14 cellular contexts compared by ENCODE assay signal in the genomic region with DNA sequence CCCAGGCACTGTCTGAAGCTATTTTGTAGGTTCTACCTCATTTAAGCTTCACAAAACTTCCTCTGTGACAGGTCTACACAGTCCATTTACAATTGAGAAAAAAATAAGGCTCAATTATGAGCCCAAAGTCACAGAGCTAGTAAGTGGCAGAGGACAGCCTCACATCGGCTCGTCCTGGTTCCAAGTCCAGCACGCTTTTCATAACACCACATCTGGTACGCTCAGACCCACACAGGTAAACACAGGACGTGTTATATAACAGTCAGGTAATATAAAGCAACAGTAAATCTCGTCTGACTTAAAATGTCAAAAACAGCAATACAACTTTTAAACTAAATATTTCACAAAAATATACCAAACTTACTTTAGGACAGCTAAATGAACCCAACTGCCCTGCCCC. TPM values are rescaled to one million over a fixed set of nuclear protein-coding genes. Genes with fewer than 3 reads are reported as not detected.
DNase-seq lines count a peak whose midpoint lies in the region; ATAC-seq, FAIRE-seq and TF ChIP-seq lines count a peak whose summit lies in the region.
"Had no signal": no experiment of that assay in that cellular context is flagged by ENCODE, and none has a peak within 500 bp of the region (broad histone marks: within the 10 kb centered on the region; RNA-seq: fewer than 3 reads in every experiment).

No MANE protein-coding gene starts in this region.

- FAIRE-seq in GM12891 (lab: Jason Lieb, UNC) (peak; percentile 26), GM12878 (lab: Jason Lieb, UNC) (no peak)

- H3K9me3 Mint-ChIP-seq in CD4-positive, CD25-positive, alpha-beta regulatory T cell: no peaks in the 10 kb centered on the region
- H3K9me3 Mint-ChIP-seq in naive thymus-derived CD8-positive, alpha-beta T cell: no peaks in the 10 kb centered on the region
- no peaks in the 10 kb centered on the region for H3K9me3 Mint-ChIP-seq in activated T-helper 17 cell treated with anti-CD3 and anti-CD28 coated beads, Interleukin-2, amount 50 U/mL, for 72 hours

- H3K4me2 ChIP-seq in GM12878 (ENCODE audit: control insufficient read depth, insufficient read depth): 0 out of 2 replicates have a peak overlapping the region, but pooled peaks have one; percentile 34

- peaks cover 2% of the 10 kb centered on the region; the same call in 1 of the 2 replicates for H4K20me1 ChIP-seq in GM12878 (ENCODE audit: control insufficient read depth, insufficient read depth)

- peaks cover 44% of the 10 kb centered on the region for H3K79me2 ChIP-seq in GM12878 (ENCODE audit: control insufficient read depth, insufficient read depth, low read length)

- TF ChIP-seq EP300 in GM12878 (IDR thresholded peaks at IDR 0.05; ENCODE audit: borderline replicate concordance in 1 of 2, control insufficient read depth in 1 of 2, low read depth in 2 of 2, low read length in 2 of 2): no peak

- SMC1A ChIA-PET in GM12878 (lab: Charles Lee; ENCODE audit: uncharacterized antibody, unreplicated experiment): interaction anchor here (3.7 kb wide), 1 partner anchor 9 kb away, joined by 13 read pairs; no protein-coding TSS in a partner anchor

- no peaks in the 10 kb centered on the region for H3K27me3 Mint-ChIP-seq in CD4-positive, CD25-positive, alpha-beta regulatory T cell
- H3K27me3 Mint-ChIP-seq in naive thymus-derived CD8-positive, alpha-beta T cell: no peaks in the 10 kb centered on the region
- H3K27me3 Mint-ChIP-seq in activated T-helper 17 cell treated with anti-CD3 and anti-CD28 coated beads, Interleukin-2, amount 50 U/mL, for 72 hours: no peaks in the 10 kb centered on the region

- peaks cover 36 to 57% (median 50%) of the 10 kb centered on the region in 4 donors for H3K4me1 Mint-ChIP-seq in CD4-positive, CD25-positive, alpha-beta regulatory T cell
- H3K4me1 Mint-ChIP-seq in naive thymus-derived CD8-positive, alpha-beta T cell: peaks cover 28 to 56% (median 50%) of the 10 kb centered on the region in 4 donors
- peaks cover 37% of the 10 kb centered on the region for H3K4me1 Mint-ChIP-seq in activated T-helper 17 cell treated with anti-CD3 and anti-CD28 coated beads, Interleukin-2, amount 50 U/mL, for 72 hours

- no peaks in the 10 kb centered on the region for H3K36me3 Mint-ChIP-seq in CD4-positive, CD25-positive, alpha-beta regulatory T cell
- H3K36me3 Mint-ChIP-seq in naive thymus-derived CD8-positive, alpha-beta T cell: peaks cover 0 to 3% (median 0%) of the 10 kb centered on the region in 3 donors
- no peaks in the 10 kb centered on the region for H3K36me3 Mint-ChIP-seq in activated T-helper 17 cell treated with anti-CD3 and anti-CD28 coated beads, Interleukin-2, amount 50 U/mL, for 72 hours (ENCODE audit: low read depth)

- POLR2A ChIA-PET in GM12878 (lab: Charles Lee): no interaction called here
- POLR2A ChIA-PET in naive thymus-derived CD8-positive, alpha-beta T cell (lab: Charles Lee): interaction anchor here (1.0 to 4.3 kb wide), 3 partner anchors 9 to 13 kb away, joined by 3 to 20 read pairs (median 4); a partner anchor contains a TSS

- no peaks in the 10 kb centered on the region for H3K27me3 ChIP-seq in CD4-positive, CD25-positive, alpha-beta regulatory T cell (ENCODE audit: control insufficient read depth, insufficient read depth, low read length)
- H3K27me3 ChIP-seq in GM12878 (replicated peaks in 1 of 2; ENCODE audit: control insufficient read depth in 2 of 2, insufficient read depth in 2 of 2, low read length in 1 of 2): no peaks in the 10 kb centered on the region
- no peaks in the 10 kb centered on the region for H3K27me3 ChIP-seq in tibial artery
- H3K27me3 ChIP-seq: BLaER1 treated with 17β-estradiol and CSF1 and Interleukin-3, amounts not matched to agents 10 nM and 100 nM; SJSA1 had no signal

- peak overlapping the region in 1 of 3 donors; percentile 74 for H3K27ac Mint-ChIP-seq in CD4-positive, CD25-positive, alpha-beta regulatory T cell
- peak overlapping the region in 7 of 10 donors; percentile 26 to 84 (median 40) for H3K27ac Mint-ChIP-seq in naive thymus-derived CD8-positive, alpha-beta T cell
- no peak overlapping the region for H3K27ac Mint-ChIP-seq in activated T-helper 17 cell treated with anti-CD3 and anti-CD28 coated beads, Interleukin-2, amount 50 U/mL, for 72 hours

- peaks cover 7% of the 10 kb centered on the region for H3K36me3 ChIP-seq in CD4-positive, CD25-positive, alpha-beta regulatory T cell (ENCODE audit: control insufficient read depth, insufficient read depth, low read length)
- H3K36me3 ChIP-seq in GM12878 (ENCODE audit: control insufficient read depth in 2 of 2, insufficient read depth in 2 of 2, low read length in 1 of 2): peaks cover 0 to 2% of the 10 kb centered on the region in 2 experiments; a peak in 1 of 4 replicates
- no peaks in the 10 kb centered on the region for H3K36me3 ChIP-seq in tibial artery
- H3K36me3 ChIP-seq: SJSA1 had no signal

- 67% methylated on average over 6 of the region's 6 CpGs for WGBS in GM12878 (ENCODE audit: insufficient coverage, insufficient replicate concordance, low lambda C conversion rate, missing lambda C conversion rate)

- peak overlapping the region; percentile 55 for H3K4me3 ChIP-seq in CD4-positive, CD25-positive, alpha-beta regulatory T cell (ENCODE audit: low read depth, low read length)
- H3K4me3 ChIP-seq in GM12878 (no peak overlapping the region), tibial artery (no peak overlapping the region)
- H3K4me3 ChIP-seq: BLaER1 treated with 17β-estradiol and CSF1 and Interleukin-3, amounts not matched to agents 10 nM and 100 nM; SJSA1 had no signal

- in situ Hi-C loops in GM12878 (cut with MboI): no loop called here

- CTCF ChIA-PET in GM12878 (lab: Yijun Ruan, JAX): no interaction called here

- BruUV-seq in GM12878 (replicated peaks; lab: Mats Ljungman, UMichigan): no TSS peak

- H3K4me1 ChIP-seq in CD4-positive, CD25-positive, alpha-beta regulatory T cell (ENCODE audit: control insufficient read depth, insufficient read depth, low read length, poor library complexity, severe bottlenecking): peaks cover 93% of the 10 kb centered on the region
- H3K4me1 ChIP-seq in GM12878 (ENCODE audit: control insufficient read depth, insufficient read depth, low read length) (peaks cover 47% of the 10 kb centered on the region), tibial artery (peaks cover 0 to 36% (median 22%) of the 10 kb centered on the region in 4 donors)
- H3K4me1 ChIP-seq: SJSA1 had no signal

- peak overlapping the region in 3 of 4 donors; percentile 15 to 56 (median 40) for H3K4me3 Mint-ChIP-seq in CD4-positive, CD25-positive, alpha-beta regulatory T cell
- H3K4me3 Mint-ChIP-seq in naive thymus-derived CD8-positive, alpha-beta T cell: peak overlapping the region in 6 of 10 donors; percentile 11 to 67 (median 26)
- H3K4me3 Mint-ChIP-seq in activated T-helper 17 cell treated with anti-CD3 and anti-CD28 coated beads, Interleukin-2, amount 50 U/mL, for 72 hours: no peak overlapping the region

- TF ChIP-seq POLR2A in GM12891 (IDR thresholded peaks at IDR 0.05; ENCODE audit: low read depth, low read length): no peak
- TF ChIP-seq POLR2A in GM12878 (IDR thresholded peaks at IDR 0.05; ENCODE audit: low read depth, low read length): no peak

- no peak for ATAC-seq in CD4-positive, CD25-positive, alpha-beta regulatory T cell (ENCODE audit: low read depth in 2 of 2)
- no peak for ATAC-seq in GM12878
- no peak for ATAC-seq in naive thymus-derived CD8-positive, alpha-beta T cell
- no peak for ATAC-seq in activated T-helper 17 cell treated with anti-CD3 and anti-CD28 coated beads, Interleukin-2, amount 50 U/mL, for 72 hours (replicated peaks)
- ATAC-seq: PC-3 had no signal

- TF ChIP-seq CTCF in GM12878 (IDR thresholded peaks at IDR 0.05 in 2 of 3, conservative IDR thresholded peaks at IDR 0.05 in 1 of 3; ENCODE audit: control insufficient read depth in 2 of 3, extremely low read depth in 1 of 3, insufficient read depth in 1 of 3, low read depth in 3 of 3, low read length in 3 of 3): no peak
- TF ChIP-seq CTCF in tibial artery (IDR thresholded peaks at IDR 0.05): no peak

- H3K9ac ChIP-seq in GM12878 (ENCODE audit: control insufficient read depth, insufficient read depth, low read length): no peak overlapping the region
- H3K9ac ChIP-seq: BLaER1 treated with 17β-estradiol and CSF1 and Interleukin-3, amounts not matched to agents 10 nM and 100 nM had no signal

- H2AFZ ChIP-seq in GM12878 (ENCODE audit: control insufficient read depth, low read depth, low read length): no peak overlapping the region

- RAD21 ChIA-PET in GM12878 (lab: Charles Lee; ENCODE audit: unreplicated experiment): no interaction called here

- peak overlapping the region; percentile 16 for H3K27ac ChIP-seq in CD4-positive, CD25-positive, alpha-beta regulatory T cell (ENCODE audit: insufficient read depth, low read length, poor library complexity, severe bottlenecking)
- H3K27ac ChIP-seq in GM12878 (ENCODE audit: control insufficient read depth, insufficient read depth) (no peak overlapping the region), tibial artery (no peak overlapping the region)
- H3K27ac ChIP-seq: BLaER1 treated with 17β-estradiol and CSF1 and Interleukin-3, amounts not matched to agents 10 nM and 100 nM; SJSA1 had no signal

- TF ChIP-seq RAD21 in GM12878 (IDR thresholded peaks at IDR 0.05; ENCODE audit: insufficient read depth, low read depth, low read length): no peak

- intact Hi-C loops in GM12878 (cut with micrococcal nuclease; ENCODE audit: unreplicated experiment) (no loop called here), tibial artery (cut with DNase I; ENCODE audit: low total_unique reads) (no loop called here)

- DNase-seq in CD4-positive, CD25-positive, alpha-beta regulatory T cell: no peak
- DNase-seq in GM12891 (ENCODE audit: insufficient read length, low spot score) (no peak), GM12878 (ENCODE audit: low read depth, low spot score) (no peak), tibial artery (no peak), DMS53 treated with DMSO at 0.1 percent for 48 hours (lab: John Stamatoyannopoulos, UW; ENCODE audit: unreplicated experiment) (no peak)
- no peak for DNase-seq in naive thymus-derived CD8-positive, alpha-beta T cell
- DNase-seq: COR-L47, H7, NCI-H187 treated with DMSO at 0.1 percent for 48 hours, NCI-H446, PC-3 had no signal

- H3K9me3 ChIP-seq in CD4-positive, CD25-positive, alpha-beta regulatory T cell (ENCODE audit: control insufficient read depth in 2 of 2, low read length in 2 of 2): no peaks in the 10 kb centered on the region
- H3K9me3 ChIP-seq in GM12878 (replicated peaks; ENCODE audit: control insufficient read depth, insufficient read depth, low read length) (no peaks in the 10 kb centered on the region), tibial artery (no peaks in the 10 kb centered on the region)
- H3K9me3 ChIP-seq: SJSA1 had no signal

RNA-seq across cellular contexts. Expression of a gene that starts 13.1 kb away (rescaled TPM):
- 333 TPM for total RNA-seq in CD4-positive, CD25-positive, alpha-beta regulatory T cell
- 100 to 1,000 TPM; 215 to 231 (median 223) TPM for polyA plus RNA-seq in CD4-positive, CD25-positive, alpha-beta regulatory T cell
- polyA plus RNA-seq in GM12891 (2012; ENCODE audit: low read depth, missing spikeins): 43.3 TPM
- total RNA-seq in GM12878 (2013; cell fraction: nucleolus; rRNA removed): 45.7 and 49.2 TPM in 2 replicates
- total RNA-seq in GM12878 (2014; rRNA removed) (31.5 and 33.7 TPM in 2 replicates), GM12878 (2014; rRNA removed; fragmentation: Illumina TruSeq; extraction: Trizol) (42.7 and 43.3 TPM in 2 replicates), GM12878 (2021) (42.7 and 42.8 TPM in 2 replicates)
- 36.2 TPM for polyA plus RNA-seq in GM12878 (2011; ENCODE audit: low read depth)
- polyA plus RNA-seq in GM12878 (2011; rRNA removed) (43.1 and 45.5 TPM in 2 replicates), GM12878 (2014; fragmentation: Illumina TruSeq; extraction: Trizol) (43.7 and 56.9 TPM in 2 replicates), GM12878 (2014; fragmentation: Nextera tagmentation; extraction: Ambion mirVana) (10 to 100 TPM in 1 of 2 experiments, 1 to 10 TPM in 1; 9.6 to 11.5 TPM), GM12878 (2014; rRNA removed) (23.3 and 25.3 TPM in 2 replicates), GM12878 (2016; fragmentation: Nextera tagmentation; extraction: Ambion mirVana) (10 to 100 TPM; 32.6 to 38.9 TPM)
- polyA plus RNA-seq in GM12878 (2011; cell fraction: cytosol; rRNA removed): 40.2 and 42.8 TPM in 2 replicates
- polyA plus RNA-seq in GM12878 (2011; cell fraction: nucleus; rRNA removed): 80.6 and 83.7 TPM in 2 replicates
- 45.2 and 50.6 TPM in 2 replicates for polyA plus RNA-seq in GM12878 (2012)
- 70.1 and 86.2 TPM in 2 replicates for polyA minus RNA-seq in GM12878 (2011; rRNA and poly(A)+ RNA removed)
- polyA minus RNA-seq in GM12878 (2011; cell fraction: cytosol; rRNA and poly(A)+ RNA removed): 30.5 and 37.0 TPM in 2 replicates
- polyA minus RNA-seq in GM12878 (2011; cell fraction: nucleus; rRNA and poly(A)+ RNA removed): 51.3 and 76.5 TPM in 2 replicates
- 100 to 1,000 TPM; 346 to 361 TPM for total RNA-seq in naive thymus-derived CD8-positive, alpha-beta T cell
- 100 to 1,000 TPM; 162 to 244 (median 174) TPM for polyA plus RNA-seq in naive thymus-derived CD8-positive, alpha-beta T cell
- total RNA-seq in activated T-helper 17 cell treated with anti-CD3 and anti-CD28 coated beads, Interleukin-2, amount 50 U/mL, for 72 hours: 100 to 1,000 TPM; 123 to 142 TPM
